1 cellular context compared by ENCODE assay signal in the genomic region with DNA sequence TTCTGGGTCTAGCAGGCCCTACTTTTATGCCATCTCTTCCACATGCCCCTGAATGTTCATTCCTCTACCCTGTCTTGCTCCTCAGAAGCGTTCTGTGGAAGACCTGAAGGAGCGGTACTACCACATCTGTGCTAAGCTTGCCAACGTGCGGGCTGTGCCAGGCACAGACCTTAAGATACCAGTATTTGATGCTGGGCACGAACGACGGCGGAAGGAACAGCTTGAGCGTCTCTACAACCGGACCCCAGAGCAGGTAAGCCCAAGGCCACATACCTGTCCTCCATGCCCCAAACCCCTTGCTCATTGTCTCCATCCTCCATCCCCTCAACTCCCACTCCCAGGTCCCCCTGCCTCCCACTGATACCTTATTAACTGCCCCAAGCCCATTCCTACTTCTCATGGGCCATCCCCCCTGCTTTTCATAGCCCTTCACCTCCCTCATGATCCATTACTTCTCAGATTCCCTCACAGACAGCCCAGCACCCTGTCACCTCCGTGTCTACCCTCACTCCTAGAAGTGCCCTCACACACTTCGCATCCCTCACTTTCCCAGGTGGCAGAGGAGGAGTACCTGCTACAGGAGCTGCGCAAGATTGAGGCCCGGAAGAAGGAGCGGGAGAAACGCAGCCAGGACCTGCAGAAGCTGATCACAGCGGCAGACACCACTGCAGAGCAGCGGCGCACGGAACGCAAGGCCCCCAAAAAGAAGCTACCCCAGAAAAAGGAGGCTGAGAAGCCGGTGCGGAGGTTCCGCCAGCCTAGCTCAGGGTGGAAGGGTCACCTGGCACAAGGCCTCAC.
TF ChIP-seq lines count a peak whose summit lies in the region.

No MANE protein-coding gene starts in this region.

TF ChIP-seq in K562, 482 proteins besides CTCF, POLR2A, EP300 and RAD21 (continued from another document):
- TF ChIP-seq, protein P1, sequence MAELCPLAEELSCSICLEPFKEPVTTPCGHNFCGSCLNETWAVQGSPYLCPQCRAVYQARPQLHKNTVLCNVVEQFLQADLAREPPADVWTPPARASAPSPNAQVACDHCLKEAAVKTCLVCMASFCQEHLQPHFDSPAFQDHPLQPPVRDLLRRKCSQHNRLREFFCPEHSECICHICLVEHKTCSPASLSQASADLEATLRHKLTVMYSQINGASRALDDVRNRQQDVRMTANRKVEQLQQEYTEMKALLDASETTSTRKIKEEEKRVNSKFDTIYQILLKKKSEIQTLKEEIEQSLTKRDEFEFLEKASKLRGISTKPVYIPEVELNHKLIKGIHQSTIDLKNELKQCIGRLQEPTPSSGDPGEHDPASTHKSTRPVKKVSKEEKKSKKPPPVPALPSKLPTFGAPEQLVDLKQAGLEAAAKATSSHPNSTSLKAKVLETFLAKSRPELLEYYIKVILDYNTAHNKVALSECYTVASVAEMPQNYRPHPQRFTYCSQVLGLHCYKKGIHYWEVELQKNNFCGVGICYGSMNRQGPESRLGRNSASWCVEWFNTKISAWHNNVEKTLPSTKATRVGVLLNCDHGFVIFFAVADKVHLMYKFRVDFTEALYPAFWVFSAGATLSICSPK (IDR thresholded peaks at IDR 0.05; ENCODE audit: borderline replicate concordance): no peak
- TF ChIP-seq, protein P2, sequence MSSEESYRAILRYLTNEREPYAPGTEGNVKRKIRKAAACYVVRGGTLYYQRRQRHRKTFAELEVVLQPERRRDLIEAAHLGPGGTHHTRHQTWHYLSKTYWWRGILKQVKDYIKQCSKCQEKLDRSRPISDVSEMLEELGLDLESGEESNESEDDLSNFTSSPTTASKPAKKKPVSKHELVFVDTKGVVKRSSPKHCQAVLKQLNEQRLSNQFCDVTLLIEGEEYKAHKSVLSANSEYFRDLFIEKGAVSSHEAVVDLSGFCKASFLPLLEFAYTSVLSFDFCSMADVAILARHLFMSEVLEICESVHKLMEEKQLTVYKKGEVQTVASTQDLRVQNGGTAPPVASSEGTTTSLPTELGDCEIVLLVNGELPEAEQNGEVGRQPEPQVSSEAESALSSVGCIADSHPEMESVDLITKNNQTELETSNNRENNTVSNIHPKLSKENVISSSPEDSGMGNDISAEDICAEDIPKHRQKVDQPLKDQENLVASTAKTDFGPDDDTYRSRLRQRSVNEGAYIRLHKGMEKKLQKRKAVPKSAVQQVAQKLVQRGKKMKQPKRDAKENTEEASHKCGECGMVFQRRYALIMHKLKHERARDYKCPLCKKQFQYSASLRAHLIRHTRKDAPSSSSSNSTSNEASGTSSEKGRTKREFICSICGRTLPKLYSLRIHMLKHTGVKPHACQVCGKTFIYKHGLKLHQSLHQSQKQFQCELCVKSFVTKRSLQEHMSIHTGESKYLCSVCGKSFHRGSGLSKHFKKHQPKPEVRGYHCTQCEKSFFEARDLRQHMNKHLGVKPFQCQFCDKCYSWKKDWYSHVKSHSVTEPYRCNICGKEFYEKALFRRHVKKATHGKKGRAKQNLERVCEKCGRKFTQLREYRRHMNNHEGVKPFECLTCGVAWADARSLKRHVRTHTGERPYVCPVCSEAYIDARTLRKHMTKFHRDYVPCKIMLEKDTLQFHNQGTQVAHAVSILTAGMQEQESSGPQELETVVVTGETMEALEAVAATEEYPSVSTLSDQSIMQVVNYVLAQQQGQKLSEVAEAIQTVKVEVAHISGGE (CRISPR knock-in tag; IDR thresholded peaks at IDR 0.05): 0 out of 6 replicates have a peak, but pooled peaks of 1 of the 3 experiments have one; percentile 25
